9 cellular contexts compared by ENCODE assay signal in genomic region chr19:12800344-12800732, GRCh38. TPM values are rescaled to one million over a fixed set of nuclear protein-coding genes. Genes with fewer than 3 reads are reported as not detected.
A peak's percentile ranks its signal among the peaks of the same experiment; 100 is the strongest.
DNase-seq lines count a peak whose midpoint lies in the region; ATAC-seq, FAIRE-seq and TF ChIP-seq lines count a peak whose summit lies in the region.
"Had no signal": no experiment of that assay in that cellular context is flagged by ENCODE, and none has a peak within 500 bp of the region (broad histone marks: within the 10 kb centered on the region; RNA-seq: fewer than 3 reads in every experiment).

No MANE protein-coding gene starts in this region.

- no peak overlapping the region for H3K23ac ChIP-seq in H1 (ENCODE audit: insufficient read length)

- no peak overlapping the region for H2AFZ ChIP-seq in SK-N-SH (ENCODE audit: low read depth)
- H2AFZ ChIP-seq in H1 (ENCODE audit: low read length): no peak overlapping the region
- no peak overlapping the region for H2AFZ ChIP-seq in smooth muscle cell (ENCODE audit: low read depth)

- H2AK5ac ChIP-seq in H1 (ENCODE audit: low read depth, low read length): 0 out of 2 replicates have a peak overlapping the region, but pooled peaks have one; percentile 45

- H3K18ac ChIP-seq in H1 (ENCODE audit: extremely low read depth, low read length): no peak overlapping the region

- H3K23me2 ChIP-seq in H1 (ENCODE audit: low read depth, low read length): peaks cover 14% of the 10 kb centered on the region; the same call in 1 of the 2 replicates

- H4K20me1 ChIP-seq in SK-N-SH (ENCODE audit: insufficient read depth): no peaks in the 10 kb centered on the region
- H4K20me1 ChIP-seq in H1 (replicated peaks in 1 of 2; ENCODE audit: control insufficient read depth in 1 of 2, insufficient read depth in 2 of 2, low read length in 2 of 2): peaks cover 0 to 6% of the 10 kb centered on the region in 2 experiments
- peaks cover 6% of the 10 kb centered on the region for H4K20me1 ChIP-seq in smooth muscle cell (ENCODE audit: low read depth)

- no peak for ATAC-seq in SK-N-SH treated with all-trans-retinoic acid at 6 μM for 48 hours

- peaks cover 4 to 8% of the 10 kb centered on the region in 2 experiments for H3K36me3 ChIP-seq in SK-N-SH (replicated peaks in 1 of 2; ENCODE audit: control insufficient read depth in 1 of 2, insufficient read depth in 2 of 2, low read length in 1 of 2)
- peaks cover 8 to 19% (median 14%) of the 10 kb centered on the region in 4 experiments; a peak in 7 of 8 replicates for H3K36me3 ChIP-seq in H1 (ENCODE audit: control insufficient read depth in 2 of 4, insufficient read depth in 4 of 4, low read length in 3 of 4)
- H3K36me3 ChIP-seq in smooth muscle cell (ENCODE audit: low read depth): no peaks in the 10 kb centered on the region

- H3K4me2 ChIP-seq in SK-N-SH (peak overlapping the region; percentile 100), H1 (ENCODE audit: insufficient read depth in 1 of 2, low read depth in 2 of 2, low read length in 2 of 2) (peak overlapping the region; percentile 91 to 92), smooth muscle cell (peak overlapping the region; percentile 100)

- H4K91ac ChIP-seq in H1 (replicated peaks; ENCODE audit: insufficient read length, low read length): no peak overlapping the region

- TF ChIP-seq EP300 in SK-N-SH (IDR thresholded peaks at IDR 0.05; ENCODE audit: borderline replicate concordance in 1 of 2, low read depth in 1 of 2, low read length in 1 of 2) (no peak), H1 (IDR thresholded peaks at IDR 0.05; ENCODE audit: borderline replicate concordance in 1 of 2, low read depth in 2 of 2, low read length in 2 of 2) (no peak)

- peaks cover 10% of the 10 kb centered on the region for H3K79me2 ChIP-seq in SK-N-SH (ENCODE audit: insufficient read depth)
- peaks cover 0 to 12% of the 10 kb centered on the region in 2 experiments; a peak in 2 of 4 replicates for H3K79me2 ChIP-seq in H1 (ENCODE audit: control insufficient read depth in 1 of 2, insufficient read depth in 2 of 2, low read length in 2 of 2)
- H3K79me2 ChIP-seq in smooth muscle cell (ENCODE audit: low read depth): peaks cover 5% of the 10 kb centered on the region

- no peak overlapping the region for H2BK120ac ChIP-seq in H1 (replicated peaks; ENCODE audit: low read depth, low read length)

- TF ChIP-seq POLR2A in H1 (IDR thresholded peaks at IDR 0.05; ENCODE audit: control extremely low read depth in 1 of 2, low read depth in 2 of 2, low read length in 2 of 2) (no peak), GM12891 (IDR thresholded peaks at IDR 0.05; ENCODE audit: low read depth, low read length) (no peak)

- H3K4ac ChIP-seq in H1 (replicated peaks; ENCODE audit: insufficient read length, low read depth, low read length): no peak overlapping the region

- POLR2A ChIA-PET in SK-N-SH (lab: Yijun Ruan, JAX) (interaction anchor here (1.4 to 2.6 kb wide), 2 partner anchors 8 to 22 kb away, joined by 5 to 20 read pairs; partner anchors contain the start of gene JUNB), H1 (lab: Charles Lee; ENCODE audit: partially characterized antibody) (interaction anchor here (0.6 to 15.2 kb wide), 10 partner anchors 8 to 104 kb away, joined by 3 to 317 read pairs (median 4); partner anchors contain the start of genes FBXW9, HOOK2, JUNB and TRIR)

- H3K9me3 ChIP-seq in SK-N-SH (no peaks in the 10 kb centered on the region), H1 (ENCODE audit: insufficient read depth in 2 of 2, low read depth in 1 of 2, low read length in 1 of 2) (no peaks in the 10 kb centered on the region), smooth muscle cell (replicated peaks; ENCODE audit: low read depth) (no peaks in the 10 kb centered on the region)

- TF ChIP-seq CTCF in SK-N-SH (IDR thresholded peaks at IDR 0.05): no peak
- TF ChIP-seq CTCF in H1 (IDR thresholded peaks at IDR 0.05; ENCODE audit: control extremely low read depth in 1 of 3, insufficient read depth in 1 of 3, low read depth in 1 of 3, low read length in 3 of 3): no peak
- no peak for TF ChIP-seq CTCF in smooth muscle cell (IDR thresholded peaks at IDR 0.05; ENCODE audit: borderline replicate concordance, insufficient read depth, poor library complexity, severe bottlenecking)

- no peak for TF ChIP-seq RAD21 in SK-N-SH (IDR thresholded peaks at IDR 0.05; ENCODE audit: low read length)
- TF ChIP-seq RAD21 in H1 (IDR thresholded peaks at IDR 0.05 in 1 of 2, conservative IDR thresholded peaks at IDR 0.05 in 1 of 2; ENCODE audit: low read depth in 2 of 2, low read length in 2 of 2): no peak

- 79% methylated on average over 2 of the region's 3 CpGs for WGBS in SK-N-SH (ENCODE audit: low lambda C conversion rate)
- 94% methylated on average over 3 of the region's 3 CpGs; no CpG with 5 or more reads in 1 of the 2 experiments for WGBS in H1 (ENCODE audit: extremely low coverage in 1 of 2, insufficient coverage in 1 of 2, insufficient read length in 1 of 2, insufficient replicate concordance in 2 of 2, low coverage in 1 of 2, low lambda C conversion rate in 2 of 2, missing lambda C conversion rate in 1 of 2), 2 experiments
- 93% methylated on average over 3 of the region's 3 CpGs for whole genome bisulfite sequencing in smooth muscle cell (ENCODE audit: low lambda C conversion rate)

- H3K9ac ChIP-seq in SK-N-SH (no peak overlapping the region), H1 (replicated peaks in 1 of 4; ENCODE audit: extremely low read depth in 1 of 4, low read depth in 3 of 4, low read length in 3 of 4) (peak overlapping the region in 1 of 4 experiments; percentile 84; a peak in 2 of 7 replicates), smooth muscle cell (ENCODE audit: low read depth) (no peak overlapping the region)

- DNase-seq in SK-N-SH (no peak), H1 (ENCODE audit: low read depth in 1 of 2, low spot score in 2 of 2) (no peak), smooth muscle cell (lab: John Stamatoyannopoulos, UW; ENCODE audit: unreplicated experiment) (no peak), GM12891 (ENCODE audit: insufficient read length, low spot score) (no peak), NCI-H774 (lab: John Stamatoyannopoulos, UW) (no peak)
- DNase-seq: GOT3 had no signal

- H3F3A ChIP-seq in SK-N-SH (replicated peaks; ENCODE audit: insufficient read depth) (peaks cover 17% of the 10 kb centered on the region), smooth muscle cell (ENCODE audit: low read depth) (peaks cover 9% of the 10 kb centered on the region)

- peaks cover 7% of the 10 kb centered on the region for H3K79me1 ChIP-seq in H1 (ENCODE audit: low read depth, low read length)

- no peak overlapping the region for H2BK5ac ChIP-seq in H1 (ENCODE audit: low read depth, low read length)

- no peak overlapping the region for H4K5ac ChIP-seq in H1 (ENCODE audit: insufficient read length, low read depth, low read length)

- H2BK20ac ChIP-seq in H1 (ENCODE audit: low read length): no peak overlapping the region

- H2BK15ac ChIP-seq in H1 (ENCODE audit: low read length): no peak overlapping the region

- no peak overlapping the region for H4K8ac ChIP-seq in H1 (ENCODE audit: extremely low read depth, insufficient read depth, low read length)

- H2BK12ac ChIP-seq in H1 (ENCODE audit: low read depth, low read length): no peak overlapping the region

- CTCF ChIA-PET in SK-N-SH (lab: Yijun Ruan, JAX) (interaction anchor here (0.6 to 17.1 kb wide), 8 partner anchors 13 to 81 kb away, joined by 3 to 447 read pairs (median 4); partner anchors contain the start of genes DNASE2 and HOOK2), H1 (lab: Charles Lee; ENCODE audit: partially characterized antibody) (interaction anchor here (0.8 to 17.9 kb wide), 10 partner anchors 11 to 165 kb away, joined by 3 to 288 read pairs (median 4); no protein-coding TSS in a partner anchor)

- H3K14ac ChIP-seq in H1 (ENCODE audit: insufficient read length): no peak overlapping the region

- no peak overlapping the region for H3K56ac ChIP-seq in H1 (replicated peaks; ENCODE audit: insufficient read length, low read depth, low read length)

- FAIRE-seq in H1 (lab: Jason Lieb, UNC) (no peak), GM12891 (lab: Jason Lieb, UNC) (no peak)
- FAIRE-seq: endometrium had no signal

- no peaks in the 10 kb centered on the region for H3K9me2 ChIP-seq in SK-N-SH

- H3K4me1 ChIP-seq in SK-N-SH (ENCODE audit: control insufficient read depth in 1 of 2, insufficient read depth in 2 of 2, low read depth in 1 of 2, low read length in 1 of 2) (peaks cover 9 to 23% of the 10 kb centered on the region in 2 experiments; a peak in 1 of 4 replicates), H1 (replicated peaks in 1 of 4; ENCODE audit: control insufficient read depth in 3 of 4, insufficient read depth in 4 of 4, low read length in 3 of 4) (peaks cover 5 to 23% (median 11%) of the 10 kb centered on the region in 4 experiments; a peak in 6 of 7 replicates), smooth muscle cell (ENCODE audit: low read depth) (peaks cover 11% of the 10 kb centered on the region)

- H3K27ac ChIP-seq in SK-N-SH (ENCODE audit: low read depth in 2 of 2, low read length in 1 of 2) (no peak overlapping the region), H1 (ENCODE audit: low read depth, low read length) (no peak overlapping the region), smooth muscle cell (ENCODE audit: low read depth) (no peak overlapping the region)

- H3K27me3 ChIP-seq in SK-N-SH (ENCODE audit: insufficient read depth) (no peaks in the 10 kb centered on the region), H1 (replicated peaks in 1 of 4; ENCODE audit: control insufficient read depth in 3 of 4, extremely low read depth in 1 of 4, insufficient read depth in 3 of 4, low read length in 3 of 4) (peaks cover 0 to 4% (median under 1%) of the 10 kb centered on the region in 4 experiments; a peak in 2 of 7 replicates), smooth muscle cell (ENCODE audit: low read depth) (no peaks in the 10 kb centered on the region)

- peak overlapping the region in 1 of 2 experiments; percentile 74; a peak in 3 of 4 replicates for H3K4me3 ChIP-seq in SK-N-SH (ENCODE audit: low read depth in 2 of 2, low read length in 1 of 2)
- peak overlapping the region; percentile 85 to 98 (median 97); a peak in 7 of 8 replicates for H3K4me3 ChIP-seq in H1 (ENCODE audit: extremely low read depth in 1 of 4, insufficient read depth in 2 of 4, low read depth in 3 of 4, low read length in 4 of 4)
- peak overlapping the region; percentile 88 for H3K4me3 ChIP-seq in smooth muscle cell

RNA-seq across cellular contexts. Expression of gene PRDX2, which starts 1.3 kb away (rescaled TPM):
- polyA plus RNA-seq in SK-N-SH (2012; rRNA removed) (215 and 341 TPM in 2 replicates), H1 (2011; rRNA removed) (748 and 904 TPM in 2 replicates), smooth muscle cell (371 and 391 TPM in 2 replicates)
- polyA plus RNA-seq in SK-N-SH (2012; cell fraction: cytosol; rRNA removed): 167 and 232 TPM in 2 replicates
- 138 and 161 TPM in 2 replicates for polyA plus RNA-seq in SK-N-SH (2012; cell fraction: nucleus; rRNA removed)
- total RNA-seq in H1 (2021; fragmentation: NEBNext Ultra II Directional; extraction: Animal tissue kit (Norgen Biotek cat#: 25700)): 380 and 404 TPM in 2 replicates
- polyA plus RNA-seq in H1 (2011; cell fraction: cytosol; rRNA removed): 586 TPM
- 569 TPM for polyA plus RNA-seq in H1 (2011; cell fraction: nucleus; rRNA removed)
- polyA plus RNA-seq in H1 (2012, experiment 1 of 2): 543 to 655 TPM (median 640 TPM) in 4 replicates
- polyA plus RNA-seq in H1 (2012, experiment 2 of 2): 855 TPM
- polyA plus RNA-seq in H1 (2013, experiment 1 of 2): 237 TPM
- 231 TPM for polyA plus RNA-seq in H1 (2013, experiment 2 of 2)
- polyA minus RNA-seq in H1 (2011; rRNA and poly(A)+ RNA removed): 210 and 286 TPM in 2 replicates
- polyA minus RNA-seq in H1 (2011; cell fraction: cytosol; rRNA and poly(A)+ RNA removed): 286 TPM
- 120 TPM for polyA minus RNA-seq in H1 (2011; cell fraction: nucleus; rRNA and poly(A)+ RNA removed)
- 351 and 400 TPM in 2 replicates for total RNA-seq in smooth muscle cell
- 154 TPM for polyA plus RNA-seq in GM12891 (2012; ENCODE audit: low read depth, missing spikeins)
- total RNA-seq: A172 had no signal

RNA-seq across cellular contexts. Expression of gene THSD8, which starts 1.5 kb away (rescaled TPM):
- polyA plus RNA-seq in SK-N-SH (2012; rRNA removed) (not detected in 2 replicates), H1 (2011; rRNA removed) (3.4 and 8.2 TPM in 2 replicates), smooth muscle cell (8.0 and 10.1 TPM in 2 replicates)
- 0.33 TPM in 1 of 2 replicates, not detected in the other for polyA plus RNA-seq in SK-N-SH (2012; cell fraction: cytosol; rRNA removed)
- 2.9 TPM in 1 of 2 replicates, not detected in the other for polyA plus RNA-seq in SK-N-SH (2012; cell fraction: nucleus; rRNA removed)
- 41.3 and 42.3 TPM in 2 replicates for total RNA-seq in H1 (2021; fragmentation: NEBNext Ultra II Directional; extraction: Animal tissue kit (Norgen Biotek cat#: 25700))
- polyA plus RNA-seq in H1 (2011; cell fraction: cytosol; rRNA removed): 0.57 TPM
- 0.21 TPM for polyA plus RNA-seq in H1 (2011; cell fraction: nucleus; rRNA removed)
- polyA plus RNA-seq in H1 (2012, experiment 1 of 2): 9.7 to 60.5 TPM (median 32.8 TPM) in 4 replicates
- 11.1 TPM for polyA plus RNA-seq in H1 (2012, experiment 2 of 2)
- polyA plus RNA-seq in H1 (2013, experiment 1 of 2): 20.3 TPM
- polyA plus RNA-seq in H1 (2013, experiment 2 of 2): 24.5 TPM
- 4.4 and 10.5 TPM in 2 replicates for polyA minus RNA-seq in H1 (2011; rRNA and poly(A)+ RNA removed)
- not detected for polyA minus RNA-seq in H1 (2011; cell fraction: cytosol; rRNA and poly(A)+ RNA removed)
- polyA minus RNA-seq in H1 (2011; cell fraction: nucleus; rRNA and poly(A)+ RNA removed): not detected
- total RNA-seq in smooth muscle cell: not detected in 2 replicates
- polyA plus RNA-seq in GM12891 (2012; ENCODE audit: low read depth, missing spikeins): 9.6 TPM
- total RNA-seq: A172 had no signal

RNA-seq across cellular contexts. Expression of gene RNASEH2A, which starts 6.0 kb away (rescaled TPM):
- 35.2 and 48.1 TPM in 2 replicates for polyA plus RNA-seq in SK-N-SH (2012; rRNA removed)
- polyA plus RNA-seq in SK-N-SH (2012; cell fraction: cytosol; rRNA removed): 29.8 and 35.8 TPM in 2 replicates
- 33.6 and 59.2 TPM in 2 replicates for polyA plus RNA-seq in SK-N-SH (2012; cell fraction: nucleus; rRNA removed)
- total RNA-seq in H1 (2021; fragmentation: NEBNext Ultra II Directional; extraction: Animal tissue kit (Norgen Biotek cat#: 25700)): 67.5 and 67.9 TPM in 2 replicates
- 120 and 141 TPM in 2 replicates for polyA plus RNA-seq in H1 (2011; rRNA removed)
- polyA plus RNA-seq in H1 (2011; cell fraction: cytosol; rRNA removed): 161 TPM
- polyA plus RNA-seq in H1 (2011; cell fraction: nucleus; rRNA removed): 134 TPM
- polyA plus RNA-seq in H1 (2012, experiment 1 of 2): 81.7 to 123 TPM (median 102 TPM) in 4 replicates
- polyA plus RNA-seq in H1 (2012, experiment 2 of 2): 95.9 TPM
- polyA plus RNA-seq in H1 (2013, experiment 1 of 2): 35.1 TPM
- 33.3 TPM for polyA plus RNA-seq in H1 (2013, experiment 2 of 2)
- 103 and 105 TPM in 2 replicates for polyA minus RNA-seq in H1 (2011; rRNA and poly(A)+ RNA removed)
- 52.5 TPM for polyA minus RNA-seq in H1 (2011; cell fraction: cytosol; rRNA and poly(A)+ RNA removed)
- 32.0 TPM for polyA minus RNA-seq in H1 (2011; cell fraction: nucleus; rRNA and poly(A)+ RNA removed)
- total RNA-seq in smooth muscle cell: 8.7 and 15.7 TPM in 2 replicates
- polyA plus RNA-seq in smooth muscle cell: 34.8 and 34.9 TPM in 2 replicates
- 31.7 TPM for polyA plus RNA-seq in GM12891 (2012; ENCODE audit: low read depth, missing spikeins)

RNA-seq across cellular contexts. Expression of gene JUNB, which starts 9.1 kb away (rescaled TPM):
- 165 and 224 TPM in 2 replicates for polyA plus RNA-seq in SK-N-SH (2012; rRNA removed)
- 80.7 and 113 TPM in 2 replicates for polyA plus RNA-seq in SK-N-SH (2012; cell fraction: cytosol; rRNA removed)
- 422 and 954 TPM in 2 replicates for polyA plus RNA-seq in SK-N-SH (2012; cell fraction: nucleus; rRNA removed)
- 7.4 and 8.6 TPM in 2 replicates for total RNA-seq in H1 (2021; fragmentation: NEBNext Ultra II Directional; extraction: Animal tissue kit (Norgen Biotek cat#: 25700))
- polyA plus RNA-seq in H1 (2011; rRNA removed): 10.0 and 14.1 TPM in 2 replicates
- 9.2 TPM for polyA plus RNA-seq in H1 (2011; cell fraction: cytosol; rRNA removed)
- polyA plus RNA-seq in H1 (2011; cell fraction: nucleus; rRNA removed): 12.1 TPM
- polyA plus RNA-seq in H1 (2012, experiment 1 of 2): 4.8 to 7.1 TPM (median 5.6 TPM) in 4 replicates
- polyA plus RNA-seq in H1 (2012, experiment 2 of 2): 5.9 TPM
- 6.9 TPM for polyA plus RNA-seq in H1 (2013, experiment 1 of 2)
- polyA plus RNA-seq in H1 (2013, experiment 2 of 2): 6.5 TPM
- polyA minus RNA-seq in H1 (2011; rRNA and poly(A)+ RNA removed): 1.8 TPM in 2 replicates
- polyA minus RNA-seq in H1 (2011; cell fraction: cytosol; rRNA and poly(A)+ RNA removed): 8.7 TPM
- 21.3 TPM for polyA minus RNA-seq in H1 (2011; cell fraction: nucleus; rRNA and poly(A)+ RNA removed)
- total RNA-seq in smooth muscle cell: 687 and 756 TPM in 2 replicates
- polyA plus RNA-seq in smooth muscle cell: 1,281 and 1,575 TPM in 2 replicates
- 85.5 TPM for polyA plus RNA-seq in GM12891 (2012; ENCODE audit: low read depth, missing spikeins)

RNA-seq across cellular contexts. Expression of gene HOOK2, which starts 25.0 kb away (rescaled TPM):
- 23.9 and 33.0 TPM in 2 replicates for polyA plus RNA-seq in SK-N-SH (2012; rRNA removed)
- polyA plus RNA-seq in SK-N-SH (2012; cell fraction: cytosol; rRNA removed): 11.7 and 19.1 TPM in 2 replicates
- polyA plus RNA-seq in SK-N-SH (2012; cell fraction: nucleus; rRNA removed): 154 and 162 TPM in 2 replicates
- 59.3 and 63.2 TPM in 2 replicates for total RNA-seq in H1 (2021; fragmentation: NEBNext Ultra II Directional; extraction: Animal tissue kit (Norgen Biotek cat#: 25700))
- 23.8 and 39.2 TPM in 2 replicates for polyA plus RNA-seq in H1 (2011; rRNA removed)
- 52.1 TPM for polyA plus RNA-seq in H1 (2011; cell fraction: cytosol; rRNA removed)
- 124 TPM for polyA plus RNA-seq in H1 (2011; cell fraction: nucleus; rRNA removed)
- 72.5 to 107 TPM (median 96.5 TPM) in 4 replicates for polyA plus RNA-seq in H1 (2012, experiment 1 of 2)
- polyA plus RNA-seq in H1 (2012, experiment 2 of 2): 35.9 TPM
- polyA plus RNA-seq in H1 (2013, experiment 1 of 2): 47.5 TPM
- 40.1 TPM for polyA plus RNA-seq in H1 (2013, experiment 2 of 2)
- 25.1 and 27.9 TPM in 2 replicates for polyA minus RNA-seq in H1 (2011; rRNA and poly(A)+ RNA removed)
- polyA minus RNA-seq in H1 (2011; cell fraction: cytosol; rRNA and poly(A)+ RNA removed): 17.9 TPM
- polyA minus RNA-seq in H1 (2011; cell fraction: nucleus; rRNA and poly(A)+ RNA removed): 50.3 TPM
- 16.7 and 20.5 TPM in 2 replicates for total RNA-seq in smooth muscle cell
- 14.6 and 48.3 TPM in 2 replicates for polyA plus RNA-seq in smooth muscle cell
- 8.8 TPM for polyA plus RNA-seq in GM12891 (2012; ENCODE audit: low read depth, missing spikeins)
